ENCODE assay signal across 9 cellular contexts in genomic region chr17:29664743-29665479, GRCh38. TPM values are rescaled to one million over a fixed set of nuclear protein-coding genes. Genes with fewer than 3 reads are reported as not detected.
DNase-seq lines count a peak whose midpoint lies in the region; ATAC-seq and TF ChIP-seq lines count a peak whose summit lies in the region.
"Had no signal": no experiment of that assay in that cellular context is flagged by ENCODE, and none has a peak within 500 bp of the region (broad histone marks: within the 10 kb centered on the region; RNA-seq: fewer than 3 reads in every experiment).

No MANE protein-coding gene starts in this region.

- H3K4ac ChIP-seq in IMR-90 (ENCODE audit: low read depth, low read length) = no peak overlapping the region

- no peaks in the 10 kb centered on the region for H3K79me1 ChIP-seq in IMR-90 (ENCODE audit: low read depth in 1 of 2, low read length in 2 of 2)

- peaks cover 28% of the 10 kb centered on the region for H3K36me3 Mint-ChIP-seq in osteocyte (ENCODE audit: unreplicated experiment)

- no peaks in the 10 kb centered on the region for H3K27me3 ChIP-seq in IMR-90 (ENCODE audit: control insufficient read depth, insufficient read depth, low read length)

- no peak overlapping the region for H2AK9ac ChIP-seq in IMR-90 (replicated peaks; ENCODE audit: low read depth, low read length, poor library complexity)

- H3K9me1 ChIP-seq in IMR-90 (ENCODE audit: insufficient read depth, low read length) = peaks cover 5% of the 10 kb centered on the region; the same call in 1 of the 2 replicates

- no peak for TF ChIP-seq RAD21 in IMR-90 (IDR thresholded peaks at IDR 0.05; ENCODE audit: low read length)

- peak; percentile 70 for DNase-seq in EL
- peak; percentile 73 for DNase-seq in IMR-90
- peak; percentile 44 to 74 for DNase-seq in cardiac fibroblast (ENCODE audit: low read depth in 2 of 2)
- no peak for DNase-seq in osteocyte (ENCODE audit: extremely low spot score, unreplicated experiment)
- DNase-seq in NCI-H2107 (lab: John Stamatoyannopoulos, UW) = no peak
- no peak for DNase-seq in HEK293T (ENCODE audit: extremely low spot score)
- DNase-seq in DMS79 treated with DMSO at 0.1 percent for 48 hours (lab: John Stamatoyannopoulos, UW) = no peak

- peaks cover 25% of the 10 kb centered on the region for H3K36me3 ChIP-seq in IMR-90 (ENCODE audit: control insufficient read depth, insufficient read depth, low read length)

- H3K4me3 Mint-ChIP-seq in osteocyte (ENCODE audit: unreplicated experiment) = no peak overlapping the region

- no peak overlapping the region for H2AK5ac ChIP-seq in IMR-90 (ENCODE audit: low read depth, low read length)

- H4K20me1 ChIP-seq in IMR-90 (ENCODE audit: insufficient read depth, low read length) = no peaks in the 10 kb centered on the region

- no peaks in the 10 kb centered on the region for H3K27me3 Mint-ChIP-seq in osteocyte (ENCODE audit: unreplicated experiment)

- no peak overlapping the region for H3K56ac ChIP-seq in IMR-90 (ENCODE audit: extremely low read depth, insufficient read depth, low read length)

- no peak overlapping the region for H4K5ac ChIP-seq in IMR-90 (ENCODE audit: low read depth, low read length)

- TF ChIP-seq POLR2A in IMR-90 (IDR thresholded peaks at IDR 0.05; ENCODE audit: low read depth, low read length) = no peak

- peaks cover 3% of the 10 kb centered on the region; the same call in 1 of the 2 replicates for H3K4me1 ChIP-seq in IMR-90 (ENCODE audit: control insufficient read depth, insufficient read depth, low read length)

- WGBS in IMR-90 (ENCODE audit: extremely low coverage in 2 of 2, insufficient read length in 1 of 2), 2 experiments = no CpG with 5 or more reads among the region's 2 CpGs

- TF ChIP-seq CTCF in IMR-90 (conservative IDR thresholded peaks at IDR 0.05; ENCODE audit: low read depth, low read length) (no peak), cardiac fibroblast (IDR thresholded peaks at IDR 0.05; ENCODE audit: low read depth, low read length) (no peak), osteocyte (IDR thresholded peaks at IDR 0.05) (no peak)

- no peak overlapping the region for H3K9ac ChIP-seq in IMR-90 (ENCODE audit: low read depth, low read length)

- H3K14ac ChIP-seq in IMR-90 (replicated peaks; ENCODE audit: low read depth, low read length) = no peak overlapping the region

- H3K4me3 ChIP-seq in IMR-90 (ENCODE audit: insufficient read depth, low read depth, low read length) (no peak overlapping the region), cardiac fibroblast (replicated peaks in 1 of 2; ENCODE audit: low read depth in 2 of 2, low read length in 2 of 2) (no peak overlapping the region)

- no peak overlapping the region for H2BK120ac ChIP-seq in IMR-90 (ENCODE audit: low read depth, low read length)

- POLR2A ChIA-PET in IMR-90 (lab: Charles Lee; ENCODE audit: unreplicated experiment) = no interaction called here
- POLR2A ChIA-PET in HEK293T (lab: Yijun Ruan, JAX) = no interaction called here

- peaks cover 14% of the 10 kb centered on the region for H3K4me1 Mint-ChIP-seq in osteocyte (ENCODE audit: unreplicated experiment)

- peak; percentile 75 for ATAC-seq in IMR-90 (ENCODE audit: low read depth)
- ATAC-seq in HG03108 (IDR thresholded peaks at IDR 0.05; ENCODE audit: unreplicated experiment) = no peak
- ATAC-seq: left lobe of liver had no signal

- CTCF ChIA-PET in IMR-90 (lab: Yijun Ruan, JAX) (no interaction called here), HEK293T (lab: Yijun Ruan, JAX) (interaction anchor here (0.7 to 1.7 kb wide), 2 partner anchors 26 to 551 kb away, joined by 3 to 4 read pairs; no protein-coding TSS in a partner anchor)

- no peak overlapping the region for H3K23ac ChIP-seq in IMR-90 (ENCODE audit: low read depth, low read length)

- no peak overlapping the region; the same call in 1 of the 2 replicates for H3K4me2 ChIP-seq in IMR-90 (ENCODE audit: low read depth, low read length)

- no peak overlapping the region for H4K8ac ChIP-seq in IMR-90 (ENCODE audit: low read depth in 2 of 2, low read length in 2 of 2)

- no peak overlapping the region for H2AFZ ChIP-seq in IMR-90 (replicated peaks; ENCODE audit: low read length, poor library complexity)

- H3K27ac ChIP-seq in IMR-90 (ENCODE audit: insufficient read depth, low read length) = no peak overlapping the region

- no peak overlapping the region for H3K18ac ChIP-seq in IMR-90 (ENCODE audit: low read depth, low read length)

- no peak overlapping the region for H2BK5ac ChIP-seq in IMR-90 (ENCODE audit: low read depth, low read length, poor library complexity, severe bottlenecking)

- intact Hi-C loops in IMR-90 (cut with micrococcal nuclease) = no loop called here

- dilution Hi-C loops in IMR-90 (cut with HindIII; ENCODE audit: low sequenced_read_pairs, unreplicated experiment) = no loop called here

- BruUV-seq in IMR-90 (replicated peaks; lab: Mats Ljungman, UMichigan) = no TSS peak

- no peak overlapping the region for H2BK20ac ChIP-seq in IMR-90 (ENCODE audit: low read depth, low read length)

- peak overlapping the region; percentile 18 for H3K27ac Mint-ChIP-seq in osteocyte (ENCODE audit: unreplicated experiment)

- no peaks in the 10 kb centered on the region for H3K9me3 Mint-ChIP-seq in osteocyte (ENCODE audit: unreplicated experiment)

- no peaks in the 10 kb centered on the region for H3K9me3 ChIP-seq in IMR-90 (ENCODE audit: control insufficient read depth, insufficient read depth, low read length)

- no peak overlapping the region for H4K91ac ChIP-seq in IMR-90 (ENCODE audit: insufficient read depth, low read depth, low read length)

- in situ Hi-C loops in IMR-90 (cut with MboI; ENCODE audit: low sequenced_read_pairs) = no loop called here

- no peak overlapping the region for H2BK15ac ChIP-seq in IMR-90 (ENCODE audit: low read depth, low read length)

TF ChIP-seq in IMR-90, 13 proteins besides CTCF, POLR2A, EP300 and RAD21:
- TF ChIP-seq CHD1 (IDR thresholded peaks at IDR 0.05; ENCODE audit: low read depth, low read length) (no peak), BHLHE40 (IDR thresholded peaks at IDR 0.05; ENCODE audit: low read depth, low read length) (peak; percentile 27; the same call in 1 of the 2 replicates), MXI1 (IDR thresholded peaks at IDR 0.05; ENCODE audit: borderline replicate concordance, low read depth, low read length) (no peak), MAFK (IDR thresholded peaks at IDR 0.05; ENCODE audit: low read depth, low read length) (no peak), SMC3 (IDR thresholded peaks at IDR 0.05; ENCODE audit: low read depth, low read length) (no peak), FOS (IDR thresholded peaks at IDR 0.05; ENCODE audit: low read depth, low read length) (peak; percentile 32; the same call in 1 of the 2 replicates)

TF ChIP-seq in HEK293T, 16 proteins besides CTCF, POLR2A, EP300 and RAD21:
- no peak for TF ChIP-seq NFRKB (IDR thresholded peaks at IDR 0.05)
- no peak for TF ChIP-seq ZNF384 (IDR thresholded peaks at IDR 0.05)
- no peak for TF ChIP-seq PKNOX1 (IDR thresholded peaks at IDR 0.05)
- no peak for TF ChIP-seq SUZ12 (IDR thresholded peaks at IDR 0.05)
- no peak for TF ChIP-seq TARDBP (IDR thresholded peaks at IDR 0.05)
- no peak for TF ChIP-seq ARNT (IDR thresholded peaks at IDR 0.05)
- TF ChIP-seq L3MBTL2 (conservative IDR thresholded peaks at IDR 0.05) = no peak
- TF ChIP-seq HDGF (IDR thresholded peaks at IDR 0.05; ENCODE audit: borderline replicate concordance) = no peak
- TF ChIP-seq FOXK2 (IDR thresholded peaks at IDR 0.05) = no peak
- TF ChIP-seq FOXA1 (IDR thresholded peaks at IDR 0.05) = no peak
- no peak for TF ChIP-seq CTBP1 (IDR thresholded peaks at IDR 0.05; ENCODE audit: borderline replicate concordance)
- TF ChIP-seq SP1 (IDR thresholded peaks at IDR 0.05) = no peak
- TF ChIP-seq ELF4 (IDR thresholded peaks at IDR 0.05) = no peak
- TF ChIP-seq LEF1 (IDR thresholded peaks at IDR 0.05; ENCODE audit: borderline replicate concordance) = no peak
- no peak for TF ChIP-seq FOXM1 (IDR thresholded peaks at IDR 0.05; ENCODE audit: borderline replicate concordance)
- no peak for TF ChIP-seq BHLHE40 (IDR thresholded peaks at IDR 0.05; ENCODE audit: borderline replicate concordance)

RNA-seq across cellular contexts. Expression of gene CORO6, which starts 42.2 kb away (rescaled TPM):
- total RNA-seq in IMR-90 (2012; rRNA removed) (2.8 and 3.4 TPM in 2 replicates), osteocyte (4.8 and 7.1 TPM in 2 replicates)
- polyA plus RNA-seq in IMR-90 (2012; rRNA removed) = 7.6 and 7.8 TPM in 2 replicates
- 1.4 and 2.8 TPM in 2 replicates for polyA plus RNA-seq in IMR-90 (2012; cell fraction: cytosol; rRNA removed)
- polyA plus RNA-seq in IMR-90 (2012; cell fraction: nucleus; rRNA removed; ENCODE audit: low replicate concordance) = 139 and 203 TPM in 2 replicates

Comparison
In these comparisons a context has a peak if more than half of its experiments do, and no peak if none do; other contexts are left out.
1. DNase-seq: peak in EL (single experiment), IMR-90 (single experiment) and cardiac fibroblast (2 of 2); none in osteocyte (single experiment), NCI-H2107 (single experiment), HEK293T (single experiment) and DMS79 treated with DMSO at 0.1 percent for 48 hours (single experiment).